In the genomic region with DNA sequence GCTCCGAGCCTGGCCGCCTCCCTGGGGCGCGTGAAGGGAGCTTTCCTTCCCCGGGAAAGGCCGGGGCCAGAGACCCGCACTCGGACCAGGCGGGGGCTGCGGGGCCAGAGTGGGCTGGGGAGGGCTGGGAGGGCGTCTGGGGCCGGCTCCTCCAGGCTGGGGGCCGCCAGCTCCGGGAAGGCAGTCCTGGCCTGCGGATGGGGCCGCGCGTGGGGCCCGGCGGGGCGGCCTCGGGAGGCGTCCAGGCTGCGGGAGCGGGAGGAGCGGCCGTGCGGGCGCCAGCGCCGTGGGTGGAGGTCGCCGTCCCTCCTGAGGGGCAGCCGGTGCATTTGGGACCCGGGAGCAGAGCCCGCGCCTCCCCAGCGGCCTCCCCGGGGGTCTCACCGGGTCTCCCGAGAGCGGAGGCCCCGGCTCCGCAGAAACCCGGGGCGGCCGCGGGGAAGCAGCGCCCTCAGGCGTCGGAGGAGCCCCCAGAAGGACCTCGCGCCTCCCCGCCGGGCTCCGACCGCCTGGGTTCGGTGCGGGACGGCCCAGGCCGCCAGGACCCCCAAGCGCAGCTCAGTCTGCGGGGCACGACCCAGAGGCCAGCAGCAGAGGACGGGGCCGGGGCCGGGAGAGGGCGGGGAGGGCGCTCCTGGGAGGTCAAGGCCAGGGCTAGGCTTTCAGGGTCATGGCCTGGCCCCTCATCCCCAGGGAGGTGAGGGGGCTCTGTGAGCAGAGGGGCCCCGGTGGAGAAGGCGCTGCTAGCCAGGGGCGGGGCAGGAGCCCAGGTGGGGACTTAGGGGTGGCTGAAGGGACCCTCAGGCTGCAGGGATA, we compare ENCODE assay signal across 8 cellular contexts. TPM values are rescaled to one million over a fixed set of nuclear protein-coding genes. Genes with fewer than 3 reads are reported as not detected.
DNase-seq lines count a peak whose midpoint lies in the region; ATAC-seq and TF ChIP-seq lines count a peak whose summit lies in the region.

No MANE protein-coding gene starts in this region.

- H3K36me3 Mint-ChIP-seq in activated CD8-positive, alpha-beta T cell treated with anti-CD3 and anti-CD28 coated beads for 36 hours (ENCODE audit: low read depth), result no peaks in the 10 kb centered on the region
- H3K36me3 Mint-ChIP-seq in neural progenitor cell, result peaks cover 2% of the 10 kb centered on the region

- no peak overlapping the region for H2AFZ ChIP-seq in neural progenitor cell (replicated peaks)

- peak; percentile 76 for TF ChIP-seq CTCF in activated CD8-positive, alpha-beta T cell treated with anti-CD3 and anti-CD28 coated beads for 36 hours (IDR thresholded peaks at IDR 0.05)
- TF ChIP-seq CTCF in epithelial cell of proximal tubule (conservative IDR thresholded peaks at IDR 0.05; ENCODE audit: low read depth, low read length) (peak; percentile 52), neural progenitor cell (IDR thresholded peaks at IDR 0.05) (peak; percentile 57)

- H3K4me2 ChIP-seq in BLaER1 (peak overlapping the region; percentile 100), neural progenitor cell (peak overlapping the region; percentile 90)

- intact Hi-C loops in activated CD8-positive, alpha-beta T cell treated with anti-CD3 and anti-CD28 coated beads for 36 hours (cut with micrococcal nuclease), result no loop called here

- H4K20me1 ChIP-seq in BLaER1 (peaks cover 26% of the 10 kb centered on the region), neural progenitor cell (ENCODE audit: low read depth) (peaks cover 11% of the 10 kb centered on the region)

- H3K9ac ChIP-seq in BLaER1 (peak overlapping the region; percentile 69), neural progenitor cell (no peak overlapping the region)

- H3K4me3 ChIP-seq in BLaER1, result peak overlapping the region; percentile 65
- peak overlapping the region; percentile 49 for H3K4me3 ChIP-seq in epithelial cell of proximal tubule (ENCODE audit: low read depth, low read length)
- H3K4me3 ChIP-seq in neural progenitor cell, result peak overlapping the region; percentile 47

- ATAC-seq in activated CD8-positive, alpha-beta T cell treated with anti-CD3 and anti-CD28 coated beads for 36 hours, result peak; percentile 50
- ATAC-seq in HG03175 (IDR thresholded peaks at IDR 0.05; ENCODE audit: unreplicated experiment), result no peak

- peak overlapping the region; percentile 77 for H3K27ac Mint-ChIP-seq in activated CD8-positive, alpha-beta T cell treated with anti-CD3 and anti-CD28 coated beads for 36 hours
- H3K27ac Mint-ChIP-seq in neural progenitor cell, result no peak overlapping the region

- POLR2A ChIA-PET in activated CD8-positive, alpha-beta T cell treated with anti-CD3 and anti-CD28 coated beads for 36 hours (lab: Charles Lee), result interaction anchor here (0.8 to 6.1 kb wide), 13 partner anchors 12 to 131 kb away, joined by 3 to 55 read pairs (median 5); partner anchors contain the start of genes ITGB2, PTTG1IP and UBE2G2

- H3K4me3 Mint-ChIP-seq in activated CD8-positive, alpha-beta T cell treated with anti-CD3 and anti-CD28 coated beads for 36 hours, result peak overlapping the region; percentile 78
- H3K4me3 Mint-ChIP-seq in neural progenitor cell, result no peak overlapping the region

- H3K36me3 ChIP-seq in BLaER1 (no peaks in the 10 kb centered on the region), neural progenitor cell (no peaks in the 10 kb centered on the region)

- H3K9me3 ChIP-seq in BLaER1 (no peaks in the 10 kb centered on the region), neural progenitor cell (ENCODE audit: low read depth) (no peaks in the 10 kb centered on the region)

- H3K9me3 Mint-ChIP-seq in activated CD8-positive, alpha-beta T cell treated with anti-CD3 and anti-CD28 coated beads for 36 hours, result no peaks in the 10 kb centered on the region
- H3K9me3 Mint-ChIP-seq in neural progenitor cell, result no peaks in the 10 kb centered on the region

- H3K27ac ChIP-seq in BLaER1, result peak overlapping the region; percentile 68; the same call in 1 of the 2 replicates
- no peak overlapping the region for H3K27ac ChIP-seq in neural progenitor cell

- H3K79me2 ChIP-seq in neural progenitor cell (ENCODE audit: low read depth), result no peaks in the 10 kb centered on the region

- H3F3A ChIP-seq in neural progenitor cell (ENCODE audit: low read depth), result no peaks in the 10 kb centered on the region

- DNase-seq in HuH-7.5 (ENCODE audit: low spot score) (peak; percentile 63), epithelial cell of proximal tubule (ENCODE audit: low read depth) (no peak), neural progenitor cell (ENCODE audit: low spot score) (peak; percentile 66), GF-D8 (lab: John Stamatoyannopoulos, UW) (no peak), ureter (ENCODE audit: low spot score) (no peak)
- peak; percentile 77 for DNase-seq in activated CD8-positive, alpha-beta T cell treated with anti-CD3 and anti-CD28 coated beads for 36 hours

- peaks cover 87% of the 10 kb centered on the region for H3K4me1 ChIP-seq in BLaER1
- H3K4me1 ChIP-seq in neural progenitor cell, result peaks cover 14% of the 10 kb centered on the region

- no peaks in the 10 kb centered on the region for H3K27me3 Mint-ChIP-seq in activated CD8-positive, alpha-beta T cell treated with anti-CD3 and anti-CD28 coated beads for 36 hours
- H3K27me3 Mint-ChIP-seq in neural progenitor cell (ENCODE audit: insufficient read depth, low read depth), result peaks cover 42% of the 10 kb centered on the region

- H3K4me1 Mint-ChIP-seq in activated CD8-positive, alpha-beta T cell treated with anti-CD3 and anti-CD28 coated beads for 36 hours (ENCODE audit: low read depth), result peaks cover 34% of the 10 kb centered on the region
- peaks cover 24% of the 10 kb centered on the region for H3K4me1 Mint-ChIP-seq in neural progenitor cell

- H3K27me3 ChIP-seq in BLaER1 (peaks cover 33% of the 10 kb centered on the region), neural progenitor cell (peaks cover 73% of the 10 kb centered on the region)

- CTCF ChIA-PET in activated CD8-positive, alpha-beta T cell treated with anti-CD3 and anti-CD28 coated beads for 36 hours (lab: Charles Lee), result interaction anchor here (0.6 to 8.1 kb wide), 25 partner anchors 9 to 205 kb away, joined by 3 to 83 read pairs (median 4); partner anchors contain the start of genes ITGB2, PTTG1IP and UBE2G2

RNA-seq across cellular contexts. Expression of gene SLX9, which starts 7.3 kb away (rescaled TPM):
- 10 to 100 TPM; 76.0 to 76.5 TPM for total RNA-seq in activated CD8-positive, alpha-beta T cell treated with anti-CD3 and anti-CD28 coated beads for 36 hours
- total RNA-seq in epithelial cell of proximal tubule, result 35.7 and 52.1 TPM in 2 replicates
- total RNA-seq in neural progenitor cell (ENCODE audit: low replicate concordance), result 4.7 and 17.1 TPM in 2 replicates
- 32.4 TPM for total RNA-seq in ureter

RNA-seq across cellular contexts. Expression of gene ITGB2, which starts 11.9 kb away (rescaled TPM):
- 100 to 1,000 TPM; 340 to 343 TPM for total RNA-seq in activated CD8-positive, alpha-beta T cell treated with anti-CD3 and anti-CD28 coated beads for 36 hours
- 3.0 and 3.5 TPM in 2 replicates for total RNA-seq in epithelial cell of proximal tubule
- 0.09 TPM in 1 of 2 replicates, not detected in the other for total RNA-seq in neural progenitor cell (ENCODE audit: low replicate concordance)
- total RNA-seq in ureter, result 35.7 TPM

RNA-seq across cellular contexts. Expression of gene PTTG1IP, which starts 59.1 kb away (rescaled TPM):
- 10 to 100 TPM; 60.7 to 61.8 TPM for total RNA-seq in activated CD8-positive, alpha-beta T cell treated with anti-CD3 and anti-CD28 coated beads for 36 hours
- 311 and 421 TPM in 2 replicates for total RNA-seq in epithelial cell of proximal tubule
- total RNA-seq in neural progenitor cell (ENCODE audit: low replicate concordance), result 162 and 192 TPM in 2 replicates
- total RNA-seq in ureter, result 181 TPM

Comparison
In these comparisons a context has a peak if more than half of its experiments do, and no peak if none do; other contexts are left out.
1. DNase-seq: peak in HuH-7.5 (single experiment), activated CD8-positive, alpha-beta T cell treated with anti-CD3 and anti-CD28 coated beads for 36 hours (single experiment) and neural progenitor cell (single experiment); none in epithelial cell of proximal tubule (single experiment), GF-D8 (single experiment) and ureter (single experiment).
2. Peak in every context shown above with its lines, with median percentiles within 50 percentile points of each other: H3K4me3 ChIP-seq and CTCF ChIP-seq.